Comparison of ENCODE assay signal across 20 cellular contexts in genomic region chr7:47551550-47552121, GRCh38. TPM values are rescaled to one million over a fixed set of nuclear protein-coding genes. Genes with fewer than 3 reads are reported as not detected.
DNase-seq lines count a peak whose midpoint lies in the region; ATAC-seq, FAIRE-seq and TF ChIP-seq lines count a peak whose summit lies in the region.
"Had no signal": no experiment of that assay in that cellular context is flagged by ENCODE, and none has a peak within 500 bp of the region (broad histone marks: within the 10 kb centered on the region; RNA-seq: fewer than 3 reads in every experiment).

No MANE protein-coding gene starts in this region.

- H3K27me3 Mint-ChIP-seq in Caco-2 (ENCODE audit: insufficient read depth, unreplicated experiment): no peaks in the 10 kb centered on the region

- no peak overlapping the region for H2AFZ ChIP-seq in HepG2 (ENCODE audit: low read length)

- H3K4me1 ChIP-seq in Caco-2 (peaks cover 68% of the 10 kb centered on the region), HepG2 (ENCODE audit: insufficient read depth, low read length) (peaks cover 52% of the 10 kb centered on the region), subcutaneous abdominal adipose tissue (ENCODE audit: control insufficient read depth in 5 of 5, insufficient read depth in 5 of 5, low read length in 5 of 5) (peaks cover 9 to 34% (median 21%) of the 10 kb centered on the region in 5 donors)

- H3K27me3 ChIP-seq in Caco-2 (replicated peaks; ENCODE audit: control insufficient read depth, insufficient read depth, low read length) (no peaks in the 10 kb centered on the region), HepG2 (ENCODE audit: control insufficient read depth in 1 of 2, insufficient read depth in 2 of 2, low read length in 2 of 2) (no peaks in the 10 kb centered on the region), subcutaneous abdominal adipose tissue (ENCODE audit: control insufficient read depth in 5 of 5, insufficient read depth in 4 of 5, low read length in 5 of 5) (no peaks in the 10 kb centered on the region)
- H3K27me3 ChIP-seq: neutrophil had no signal

- H3K9me3 ChIP-seq in Caco-2 (no peaks in the 10 kb centered on the region), HepG2 (ENCODE audit: low read length) (no peaks in the 10 kb centered on the region), subcutaneous abdominal adipose tissue (ENCODE audit: control insufficient read depth in 5 of 5, low read length in 5 of 5) (no peaks in the 10 kb centered on the region)
- H3K9me3 ChIP-seq: neutrophil had no signal

- 87% methylated on average over 9 of the region's 9 CpGs for WGBS in HepG2 (ENCODE audit: low lambda C conversion rate)

- H3K9ac ChIP-seq in HepG2 (ENCODE audit: insufficient read depth, low read depth, low read length) (no peak overlapping the region), subcutaneous abdominal adipose tissue (ENCODE audit: low read length in 5 of 5) (no peak overlapping the region)

- no peak overlapping the region for H3K4me2 ChIP-seq in HepG2 (ENCODE audit: low read depth, low read length)

- peak overlapping the region; percentile 74 for H3K27ac Mint-ChIP-seq in Caco-2 (ENCODE audit: unreplicated experiment)

- peaks cover 79% of the 10 kb centered on the region for H3K79me2 ChIP-seq in HepG2 (ENCODE audit: insufficient read depth, low read length)

- FAIRE-seq in HepG2 (lab: Jason Lieb, UNC): peak; percentile 39
- no peak for FAIRE-seq in HTR-8/SVneo (lab: Jason Lieb, UNC)
- FAIRE-seq: H54 had no signal

- ATAC-seq in HepG2: peak; percentile 24; the same call in 2 of the 3 replicates
- no peak for ATAC-seq in HG03460 (IDR thresholded peaks at IDR 0.05; ENCODE audit: unreplicated experiment)
- no peak for ATAC-seq in HG03039 (IDR thresholded peaks at IDR 0.05; ENCODE audit: unreplicated experiment)

- H3K36me3 ChIP-seq in Caco-2 (ENCODE audit: control insufficient read depth, insufficient read depth, low read length): peaks cover 8% of the 10 kb centered on the region
- H3K36me3 ChIP-seq in HepG2 (replicated peaks in 1 of 2; ENCODE audit: control insufficient read depth in 1 of 2, insufficient read depth in 2 of 2, low read length in 2 of 2): peaks cover 3 to 29% of the 10 kb centered on the region in 2 experiments; a peak in 4 of 5 replicates
- peaks cover 0 to 14% (median 3%) of the 10 kb centered on the region in 5 donors for H3K36me3 ChIP-seq in subcutaneous abdominal adipose tissue (ENCODE audit: control insufficient read depth in 5 of 5, insufficient read depth in 5 of 5, low read length in 5 of 5)
- H3K36me3 ChIP-seq: neutrophil had no signal

- no peak for TF ChIP-seq RAD21 in HepG2 (CRISPR knock-in tag; IDR thresholded peaks at IDR 0.05)

- no peak overlapping the region for H3K4me3 Mint-ChIP-seq in Caco-2 (ENCODE audit: unreplicated experiment)

- DNase-seq in Caco-2: no peak
- DNase-seq in coronary artery (ENCODE audit: low spot score): no peak
- DNase-seq in HepG2 (ENCODE audit: low spot score): no peak
- DNase-seq in ecto neural progenitor cell (ENCODE audit: low spot score): no peak
- no peak for DNase-seq in HTR-8/SVneo (ENCODE audit: insufficient read length, low spot score)
- DNase-seq: activated CD4-positive, alpha-beta T cell treated with anti-CD3 and anti-CD28 coated beads, Interleukin-2, amount 50 U/mL, for 1 hour; activated naive CD4-positive, alpha-beta T cell treated with anti-CD3 and anti-CD28 coated beads, Interleukin-2, amount 50 U/mL, for 16 hours; activated T-cell treated with anti-CD3 and anti-CD28 coated beads for 4 hours; effector CD4-positive, alpha-beta T cell; islet precursor cell; Kasumi-1; midbrain; NCI-H1105 treated with DMSO at 0.1 percent for 48 hours; NCI-H748 treated with DMSO at 0.1 percent for 48 hours; stimulated activated CD4-positive, alpha-beta T cell treated with anti-CD3 and anti-CD28 coated beads, Interleukin-4, amount 100 ng/mL, for 24 hours had no signal

- no peak for TF ChIP-seq POLR2A in HepG2 (IDR thresholded peaks at IDR 0.05; ENCODE audit: insufficient read depth in 1 of 2, low read depth in 2 of 2, low read length in 2 of 2)

- TF ChIP-seq CTCF in Caco-2 (IDR thresholded peaks at IDR 0.05; ENCODE audit: insufficient read depth in 1 of 2, low read depth in 1 of 2, low read length in 1 of 2, severe bottlenecking in 1 of 2, unreplicated experiment in 1 of 2) (no peak), coronary artery (IDR thresholded peaks at IDR 0.05) (no peak), HepG2 (CRISPR knock-in tag; IDR thresholded peaks at IDR 0.05) (no peak)

- H3K4me3 ChIP-seq in Caco-2 (ENCODE audit: low read depth, low read length) (no peak overlapping the region), coronary artery (peak overlapping the region; percentile 22), HepG2 (replicated peaks in 1 of 3; ENCODE audit: insufficient read depth in 1 of 3, low read depth in 2 of 3, low read length in 3 of 3) (no peak overlapping the region), subcutaneous abdominal adipose tissue (ENCODE audit: low read depth in 1 of 5, low read length in 5 of 5) (peak overlapping the region in 1 of 5 donors; percentile 11)

- BruUV-seq in Caco-2 (replicated peaks; lab: Mats Ljungman, UMichigan) (no TSS peak), HepG2 (replicated peaks; lab: Mats Ljungman, UMichigan) (no TSS peak)

- intact Hi-C loops in Caco-2 (cut with micrococcal nuclease; ENCODE audit: unreplicated experiment): no loop called here
- intact Hi-C loops in HepG2 (cut with micrococcal nuclease; ENCODE audit: unreplicated experiment): no loop called here

- H3K9me3 Mint-ChIP-seq in Caco-2 (ENCODE audit: unreplicated experiment): no peaks in the 10 kb centered on the region

- H4K20me1 ChIP-seq in HepG2 (ENCODE audit: insufficient read depth, low read length): peaks cover 37% of the 10 kb centered on the region

- peak overlapping the region in 1 of 2 donors; percentile 63 for H3K27ac ChIP-seq in coronary artery
- no peak overlapping the region for H3K27ac ChIP-seq in HepG2 (ENCODE audit: extremely low read length, insufficient read depth, low read length)
- H3K27ac ChIP-seq in subcutaneous abdominal adipose tissue (ENCODE audit: low read depth, low read length): peak overlapping the region; percentile 41
- H3K27ac ChIP-seq: neutrophil had no signal

- in situ Hi-C loops in HepG2 (cut with HindIII; ENCODE audit: extremely low pct_ligation_motif_present, low pct_unique_long_range_greater_than_20kb): no loop called here

- POLR2A ChIA-PET in Caco-2 (lab: Charles Lee) (no interaction called here), HepG2 (lab: Yijun Ruan, JAX) (no interaction called here)

- peaks cover 51% of the 10 kb centered on the region for H3K4me1 Mint-ChIP-seq in Caco-2 (ENCODE audit: low read depth, unreplicated experiment)

- TF ChIP-seq EP300 in HepG2 (IDR thresholded peaks at IDR 0.05; ENCODE audit: low read depth in 2 of 2, low read length in 2 of 2) (no peak), HepG2 (CRISPR knock-in tag; IDR thresholded peaks at IDR 0.05; ENCODE audit: borderline replicate concordance) (no peak)

- peaks cover 98% of the 10 kb centered on the region for H3K36me3 Mint-ChIP-seq in Caco-2 (ENCODE audit: insufficient read depth, unreplicated experiment)

- CTCF ChIA-PET in Caco-2 (lab: Charles Lee) (no interaction called here), HepG2 (lab: Yijun Ruan, JAX; ENCODE audit: low intra/inter-chr PET ratio, low total read pairs) (no interaction called here)

TF ChIP-seq in HepG2, 621 proteins besides CTCF, POLR2A, EP300 and RAD21 (continues in another document):
- no peak for TF ChIP-seq MLX (CRISPR knock-in tag; IDR thresholded peaks at IDR 0.05)
- no peak for TF ChIP-seq ZNF101 (CRISPR knock-in tag; IDR thresholded peaks at IDR 0.05; ENCODE audit: borderline replicate concordance, low read depth)
- no peak for TF ChIP-seq ZNF850 (CRISPR knock-in tag; conservative IDR thresholded peaks at IDR 0.05)
- no peak for TF ChIP-seq ZBTB8A (CRISPR knock-in tag; IDR thresholded peaks at IDR 0.05; ENCODE audit: borderline replicate concordance, low read depth)
- no peak for TF ChIP-seq ZNF761 (CRISPR knock-in tag; conservative IDR thresholded peaks at IDR 0.05)

RNA-seq across cellular contexts. Expression of gene TNS3, which starts 30.3 kb away (rescaled TPM):
- total RNA-seq in Caco-2 (2022) (252 and 263 TPM in 2 replicates), HepG2 (2016; rRNA removed; fragmentation: Illumina TruSeq; extraction: Trizol) (51.3 and 55.7 TPM in 2 replicates)
- total RNA-seq in HepG2 (2016; cell fraction: cytosol; rRNA removed; fragmentation: Illumina TruSeq; extraction: Trizol; ENCODE audit: low read depth): 14.9 and 19.1 TPM in 2 replicates
- total RNA-seq in HepG2 (2016; cell fraction: insoluble cytoplasmic fraction; rRNA removed; fragmentation: Illumina TruSeq; extraction: Trizol): 45.5 and 52.6 TPM in 2 replicates
- 16.6 and 16.8 TPM in 2 replicates for total RNA-seq in HepG2 (2016; cell fraction: membrane; rRNA removed; fragmentation: Illumina TruSeq; extraction: Trizol)
- 72.4 and 83.0 TPM in 2 replicates for total RNA-seq in HepG2 (2016; cell fraction: nucleus; rRNA removed; fragmentation: Illumina TruSeq; extraction: Trizol)
- polyA plus RNA-seq in HepG2 (2011; rRNA removed): 52.9 and 55.1 TPM in 2 replicates
- 28.4 and 33.2 TPM in 2 replicates for polyA plus RNA-seq in HepG2 (2011; cell fraction: cytosol; rRNA removed)
- polyA plus RNA-seq in HepG2 (2011; cell fraction: nucleus; rRNA removed): 76.4 and 98.4 TPM in 2 replicates
- polyA plus RNA-seq in HepG2 (2012): 48.6 and 60.6 TPM in 2 replicates
- 1.6 and 1.9 TPM in 2 replicates for polyA plus RNA-seq in HepG2 (2016; cell fraction: cytosol; fragmentation: Illumina TruSeq; extraction: Trizol; ENCODE audit: low read depth)
- polyA plus RNA-seq in HepG2 (2016; cell fraction: insoluble cytoplasmic fraction; fragmentation: Illumina TruSeq; extraction: Trizol; ENCODE audit: low read depth): 32.3 and 39.6 TPM in 2 replicates
- polyA plus RNA-seq in HepG2 (2016; cell fraction: membrane; fragmentation: Illumina TruSeq; extraction: Trizol; ENCODE audit: low read depth): 3.7 and 4.3 TPM in 2 replicates
- polyA plus RNA-seq in HepG2 (2016; cell fraction: nucleus; fragmentation: Illumina TruSeq; extraction: Trizol; ENCODE audit: insufficient read depth, low read depth): 56.5 and 64.9 TPM in 2 replicates
- polyA minus RNA-seq in HepG2 (2011; rRNA and poly(A)+ RNA removed; ENCODE audit: low replicate concordance): 29.7 and 302 TPM in 2 replicates
- polyA minus RNA-seq in HepG2 (2011; cell fraction: cytosol; rRNA and poly(A)+ RNA removed): 53.8 and 56.5 TPM in 2 replicates
- polyA minus RNA-seq in HepG2 (2011; cell fraction: nucleus; rRNA and poly(A)+ RNA removed): 139 and 170 TPM in 2 replicates
